In genomic region chr4:158869001-158869400, GRCh38 we compare ENCODE assay signal across 26 cellular contexts.
"Had no signal": no experiment of that assay in that cellular context is flagged by ENCODE, and none has a peak within 500 bp of the region (broad histone marks: within the 10 kb centered on the region; RNA-seq: fewer than 3 reads in every experiment).

No MANE protein-coding gene starts in this region.

- H3K27me3 Mint-ChIP-seq: activated CD4-positive, alpha-beta memory T cell treated with anti-CD3 and anti-CD28 coated beads, Interleukin-2, amount 10 ng/mL, durations not matched to agents 7 days and 5 days; activated CD4-positive, alpha-beta T cell treated with anti-CD3 and anti-CD28 coated beads, Interleukin-2, amount 10 ng/mL, durations not matched to agents 7 days and 5 days; activated naive CD4-positive, alpha-beta T cell treated with anti-CD3 and anti-CD28 coated beads, Interleukin-2, amount 50 U/mL, for 24 hours; activated naive CD8-positive, alpha-beta T cell treated with anti-CD3 and anti-CD28 coated beads for 36 hours; activated naive CD8-positive, alpha-beta T cell treated with anti-CD3 and anti-CD28 coated beads, Interleukin-2, amount 50 U/mL, for 24 hours; activated T-cell treated with anti-CD3 and anti-CD28 coated beads, Interleukin-2, amount 50 U/mL, for 24 hours had no signal

- H3K9me3 ChIP-seq: adrenal gland, body of pancreas, heart left ventricle had no signal

- DNase-seq: activated CD4-positive, alpha-beta memory T cell treated with anti-CD3 and anti-CD28 coated beads, Interleukin-2, amount 10 ng/mL, durations not matched to agents 7 days and 5 days; activated CD4-positive, alpha-beta T cell treated with anti-CD3 and anti-CD28 coated beads for 1 hour; activated CD4-positive, alpha-beta T cell treated with anti-CD3 and anti-CD28 coated beads for 4 hours; activated CD4-positive, alpha-beta T cell treated with anti-CD3 and anti-CD28 coated beads, Interleukin-2, amount 10 ng/mL, durations not matched to agents 7 days and 5 days; activated CD4-positive, alpha-beta T cell treated with anti-CD3 and anti-CD28 coated beads, Interleukin-2, amount 50 U/mL, for 4 hours; activated CD8-positive, alpha-beta memory T cell treated with anti-CD3 and anti-CD28 coated beads, Interleukin-2, amount 50 U/mL, for 48 hours; activated gamma-delta T cell; activated naive CD4-positive, alpha-beta T cell; activated naive CD8-positive, alpha-beta T cell treated with anti-CD3 and anti-CD28 coated beads for 36 hours; activated naive CD8-positive, alpha-beta T cell treated with anti-CD3 and anti-CD28 coated beads, Interleukin-2, amount 50 U/mL, for 24 hours; activated T-cell treated with anti-CD3 and anti-CD28 coated beads for 4 hours; activated T-cell treated with anti-CD3 and anti-CD28 coated beads, Interleukin-2, amount 50 U/mL, for 24 hours; activated T-cell treated with anti-CD3 and anti-CD28 coated beads, Interleukin-2, amount 50 U/mL, for 72 hours; adrenal gland; amygdala; aorta; body of pancreas; caudate nucleus; cortex of kidney; effector CD8-positive, alpha-beta T cell; endodermal cell; foreskin fibroblast; heart left ventricle; T-helper 2 cell had no signal

- H3K4me1 Mint-ChIP-seq: activated naive CD8-positive, alpha-beta T cell treated with anti-CD3 and anti-CD28 coated beads for 36 hours had no signal

- H3K27me3 ChIP-seq: adrenal gland, body of pancreas, heart left ventricle had no signal

- ATAC-seq: activated naive CD8-positive, alpha-beta T cell treated with anti-CD3 and anti-CD28 coated beads, Interleukin-2, amount 50 U/mL, for 24 hours; activated T-cell treated with anti-CD3 and anti-CD28 coated beads, Interleukin-2, amount 50 U/mL, for 72 hours; body of pancreas; esophagus mucosa had no signal

- H3K27ac Mint-ChIP-seq: activated CD4-positive, alpha-beta memory T cell treated with anti-CD3 and anti-CD28 coated beads, Interleukin-2, amount 10 ng/mL, durations not matched to agents 7 days and 5 days; activated naive CD4-positive, alpha-beta T cell treated with anti-CD3 and anti-CD28 coated beads, Interleukin-2, amount 50 U/mL, for 24 hours; activated naive CD8-positive, alpha-beta T cell treated with anti-CD3 and anti-CD28 coated beads for 36 hours; activated naive CD8-positive, alpha-beta T cell treated with anti-CD3 and anti-CD28 coated beads, Interleukin-2, amount 50 U/mL, for 24 hours; activated T-cell treated with anti-CD3 and anti-CD28 coated beads, Interleukin-2, amount 50 U/mL, for 24 hours; activated T-cell treated with anti-CD3 and anti-CD28 coated beads, Interleukin-2, amount 50 U/mL, for 72 hours; endodermal cell had no signal

- H3K4me3 Mint-ChIP-seq: activated CD4-positive, alpha-beta memory T cell treated with anti-CD3 and anti-CD28 coated beads, Interleukin-2, amount 10 ng/mL, durations not matched to agents 7 days and 5 days; activated CD4-positive, alpha-beta T cell treated with anti-CD3 and anti-CD28 coated beads, Interleukin-2, amount 10 ng/mL, durations not matched to agents 7 days and 5 days; activated naive CD4-positive, alpha-beta T cell treated with anti-CD3 and anti-CD28 coated beads, Interleukin-2, amount 50 U/mL, for 24 hours; activated naive CD8-positive, alpha-beta T cell treated with anti-CD3 and anti-CD28 coated beads for 36 hours; activated naive CD8-positive, alpha-beta T cell treated with anti-CD3 and anti-CD28 coated beads, Interleukin-2, amount 50 U/mL, for 24 hours; activated T-cell treated with anti-CD3 and anti-CD28 coated beads, Interleukin-2, amount 50 U/mL, for 24 hours; activated T-cell treated with anti-CD3 and anti-CD28 coated beads, Interleukin-2, amount 50 U/mL, for 72 hours; endodermal cell had no signal

- H3K9me3 Mint-ChIP-seq: activated CD4-positive, alpha-beta memory T cell treated with anti-CD3 and anti-CD28 coated beads, Interleukin-2, amount 10 ng/mL, durations not matched to agents 7 days and 5 days; activated CD4-positive, alpha-beta T cell treated with anti-CD3 and anti-CD28 coated beads, Interleukin-2, amount 10 ng/mL, durations not matched to agents 7 days and 5 days; activated naive CD4-positive, alpha-beta T cell treated with anti-CD3 and anti-CD28 coated beads, Interleukin-2, amount 50 U/mL, for 24 hours; activated naive CD8-positive, alpha-beta T cell treated with anti-CD3 and anti-CD28 coated beads for 36 hours; activated naive CD8-positive, alpha-beta T cell treated with anti-CD3 and anti-CD28 coated beads, Interleukin-2, amount 50 U/mL, for 24 hours; activated T-cell treated with anti-CD3 and anti-CD28 coated beads, Interleukin-2, amount 50 U/mL, for 24 hours; activated T-cell treated with anti-CD3 and anti-CD28 coated beads, Interleukin-2, amount 50 U/mL, for 72 hours; endodermal cell had no signal

- H3K4me3 ChIP-seq: adrenal gland, body of pancreas, heart left ventricle had no signal

- H3K27ac ChIP-seq: adrenal gland, body of pancreas had no signal
